ENCODE assay signal across 14 cellular contexts in the genomic region with DNA sequence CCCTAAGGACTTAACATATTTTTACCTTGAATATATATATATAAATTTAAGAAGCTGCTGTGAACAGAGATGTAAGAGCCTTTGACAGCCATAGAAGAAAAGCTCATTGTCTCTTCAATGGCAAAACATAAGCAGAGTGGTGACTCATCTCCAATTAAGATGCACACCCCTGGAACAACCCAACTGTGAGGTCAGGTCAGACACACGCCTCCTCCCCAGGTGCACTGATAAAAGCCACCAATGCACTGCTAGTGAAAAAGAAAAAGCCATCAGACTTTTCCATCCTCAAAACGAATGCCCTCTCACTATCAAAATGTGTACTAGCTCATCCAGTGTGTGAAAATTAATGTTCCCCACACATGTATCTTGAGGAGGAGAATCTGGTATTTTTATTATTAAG.
DNase-seq lines count a peak whose midpoint lies in the region; ATAC-seq, FAIRE-seq and TF ChIP-seq lines count a peak whose summit lies in the region.
"Had no signal": no experiment of that assay in that cellular context is flagged by ENCODE, and none has a peak within 500 bp of the region (broad histone marks: within the 10 kb centered on the region; RNA-seq: fewer than 3 reads in every experiment).

No MANE protein-coding gene starts in this region.

- H3K4me2 ChIP-seq in keratinocyte (ENCODE audit: control insufficient read depth, extremely low read depth, insufficient read depth, low read depth, low read length) = no peak overlapping the region
- H3K4me2 ChIP-seq in GM23338 = no peak overlapping the region

- DNase-seq in COLO829 (ENCODE audit: low spot score) (peak; percentile 66), SW480 (ENCODE audit: low spot score) (peak; percentile 88), keratinocyte (ENCODE audit: low read depth, low spot score) (no peak), SHP77 (lab: John Stamatoyannopoulos, UW) (no peak), thyroid gland (no peak), GM23338 (ENCODE audit: low spot score) (no peak)
- DNase-seq: activated CD4-positive, alpha-beta T cell treated with anti-CD3 and anti-CD28 coated beads, Interleukin-2, amount 50 U/mL, for 4 hours; activated T-cell treated with anti-CD3 and anti-CD28 coated beads, Interleukin-2, amount 50 U/mL, for 4 hours; effector CD4-positive, alpha-beta T cell; naive thymus-derived CD4-positive, alpha-beta T cell had no signal

- H3K4me1 Mint-ChIP-seq in GM23338 = peaks cover 17% of the 10 kb centered on the region; the same call in 2 of the 3 replicates

- H3K27me3 Mint-ChIP-seq in GM23338 (ENCODE audit: insufficient read depth, low read depth, poor library complexity) = peaks cover 2% of the 10 kb centered on the region
- H3K27me3 Mint-ChIP-seq: activated naive CD8-positive, alpha-beta T cell had no signal

- H3K27ac ChIP-seq in HEK293 (ENCODE audit: extremely low read depth, low read depth, low read length) (no peak overlapping the region), keratinocyte (ENCODE audit: control insufficient read depth, insufficient read depth, low read length) (no peak overlapping the region), thyroid gland (no peak overlapping the region), GM23338 (ENCODE audit: low read depth) (no peak overlapping the region)

- no peak overlapping the region for H3K4me3 ChIP-seq in HEK293 (ENCODE audit: low read depth, low read length)
- H3K4me3 ChIP-seq in keratinocyte (ENCODE audit: control insufficient read depth in 2 of 3, extremely low read depth in 1 of 3, insufficient read depth in 2 of 3, low read depth in 1 of 3, low read length in 3 of 3) = no peak overlapping the region
- H3K4me3 ChIP-seq in thyroid gland (replicated peaks in 1 of 3) = no peak overlapping the region
- H3K4me3 ChIP-seq in GM23338 = no peak overlapping the region

- ATAC-seq in GM19324 (IDR thresholded peaks at IDR 0.05; ENCODE audit: low FRiP score, unreplicated experiment) (no peak), GM23338 (no peak)
- ATAC-seq: activated T-cell treated with anti-CD3 and anti-CD28 coated beads, Interleukin-2, amount 50 U/mL, for 4 hours; naive thymus-derived CD4-positive, alpha-beta T cell had no signal

- H3K27me3 ChIP-seq in keratinocyte (ENCODE audit: control insufficient read depth, extremely low read depth, insufficient read depth, low read length) (no peaks in the 10 kb centered on the region), thyroid gland (no peaks in the 10 kb centered on the region), GM23338 (ENCODE audit: insufficient read depth) (no peaks in the 10 kb centered on the region)

- peaks cover 6% of the 10 kb centered on the region; the same call in 2 of the 3 replicates for H3K36me3 Mint-ChIP-seq in GM23338 (ENCODE audit: low read depth)

- no peaks in the 10 kb centered on the region for H3K9me3 ChIP-seq in HEK293 (ENCODE audit: control insufficient read depth, insufficient read depth, low read depth, low read length)
- H3K9me3 ChIP-seq in keratinocyte (ENCODE audit: control insufficient read depth, low read depth, low read length) = no peaks in the 10 kb centered on the region
- no peaks in the 10 kb centered on the region for H3K9me3 ChIP-seq in thyroid gland

- intact Hi-C loops in thyroid gland (cut with DNase I) = no loop called here

- H4K20me1 ChIP-seq in keratinocyte (ENCODE audit: control insufficient read depth, extremely low read depth, insufficient read depth, low read length) (no peaks in the 10 kb centered on the region), GM23338 (replicated peaks; ENCODE audit: insufficient read depth) (no peaks in the 10 kb centered on the region)

- H3K9ac ChIP-seq in keratinocyte (ENCODE audit: control insufficient read depth, extremely low read depth, insufficient read depth, low read length) = no peak overlapping the region

- H3K9me1 ChIP-seq in keratinocyte (ENCODE audit: control insufficient read depth, extremely low read depth, insufficient read depth, low read length) = no peaks in the 10 kb centered on the region

- peaks cover 3% of the 10 kb centered on the region; the same call in 2 of the 3 replicates for H3K9me3 Mint-ChIP-seq in GM23338

- no peaks in the 10 kb centered on the region for H3K79me2 ChIP-seq in keratinocyte (ENCODE audit: control insufficient read depth, insufficient read depth, low read length)
- H3K79me2 ChIP-seq in GM23338 (replicated peaks; ENCODE audit: insufficient read depth) = peaks cover 10% of the 10 kb centered on the region; the same call in 1 of the 2 replicates

- H3K4me1 ChIP-seq in HEK293 (ENCODE audit: control insufficient read depth, insufficient read depth, low read length) = peaks cover 11% of the 10 kb centered on the region
- H3K4me1 ChIP-seq in keratinocyte (ENCODE audit: control insufficient read depth, extremely low read depth, insufficient read depth, low read length) = no peaks in the 10 kb centered on the region
- no peaks in the 10 kb centered on the region for H3K4me1 ChIP-seq in thyroid gland
- H3K4me1 ChIP-seq in GM23338 (ENCODE audit: insufficient read depth) = no peaks in the 10 kb centered on the region

- H3F3A ChIP-seq in GM23338 (replicated peaks; ENCODE audit: low read depth) = no peaks in the 10 kb centered on the region

- TF ChIP-seq POLR2A in thyroid gland (IDR thresholded peaks at IDR 0.05) = no peak

- TF ChIP-seq CTCF in HEK293 (tag by site-specific recombination; IDR thresholded peaks at IDR 0.05) (no peak), keratinocyte (optimal IDR thresholded peaks at IDR 0.05 in 1 of 3, IDR thresholded peaks at IDR 0.05 in 1 of 3, conservative IDR thresholded peaks at IDR 0.05 in 1 of 3; ENCODE audit: extremely low read depth in 1 of 3, insufficient read depth in 2 of 3, low read length in 3 of 3) (no peak), thyroid gland (IDR thresholded peaks at IDR 0.05) (no peak), GM23338 (conservative IDR thresholded peaks at IDR 0.05; ENCODE audit: low read depth in 2 of 2) (no peak)

- dilution Hi-C loops in keratinocyte (cut with MboI; ENCODE audit: extremely low pct_ligation_motif_present, low sequenced_read_pairs) = no loop called here

- CTCF ChIA-PET in HEK293 (lab: Yijun Ruan, JAX) = interaction anchor here (0.6 to 1.2 kb wide), 7 partner anchors 9 to 189 kb away, joined by 3 to 4 read pairs (median 3); no protein-coding TSS in a partner anchor

- 88 to 91% methylated on average over 2 of the region's 2 CpGs for WGBS in thyroid gland, 2 donors

- no peaks in the 10 kb centered on the region for H3K9me2 ChIP-seq in GM23338 (ENCODE audit: insufficient read depth)

- H2AFZ ChIP-seq in keratinocyte (ENCODE audit: control insufficient read depth, low read length) (no peak overlapping the region), GM23338 (no peak overlapping the region)

- POLR2A ChIA-PET in HEK293 (lab: Yijun Ruan, JAX) = interaction anchor here (0.8 to 1.6 kb wide), 3 partner anchors 29 to 136 kb away, joined by 3 to 4 read pairs (median 3); a partner anchor contains a TSS

- H3K36me3 ChIP-seq in HEK293 (ENCODE audit: control insufficient read depth in 2 of 2, insufficient read depth in 1 of 2, low read length in 2 of 2) = peaks cover 0 to 5% of the 10 kb centered on the region in 2 experiments; a peak in 1 of 3 replicates
- H3K36me3 ChIP-seq in keratinocyte (ENCODE audit: control insufficient read depth in 2 of 2, extremely low read depth in 1 of 2, insufficient read depth in 2 of 2, low read length in 2 of 2) = no peaks in the 10 kb centered on the region
- no peaks in the 10 kb centered on the region for H3K36me3 ChIP-seq in thyroid gland
- no peaks in the 10 kb centered on the region; the same call in 1 of the 2 replicates for H3K36me3 ChIP-seq in GM23338 (ENCODE audit: insufficient read depth)

- H3K4me3 Mint-ChIP-seq in GM23338 = no peak overlapping the region
- H3K4me3 Mint-ChIP-seq: activated naive CD8-positive, alpha-beta T cell; activated T-cell treated with anti-CD3 and anti-CD28 coated beads, Interleukin-2, amount 50 U/mL, for 4 hours; naive thymus-derived CD4-positive, alpha-beta T cell had no signal

- FAIRE-seq in keratinocyte (lab: Jason Lieb, UNC) = peak; percentile 23
- FAIRE-seq: TTC549 had no signal

- no peak overlapping the region; the same call in 1 of the 2 replicates for H3K27ac Mint-ChIP-seq in GM23338
- H3K27ac Mint-ChIP-seq: activated naive CD8-positive, alpha-beta T cell; naive thymus-derived CD4-positive, alpha-beta T cell had no signal

TF ChIP-seq in HEK293, 187 proteins besides CTCF, POLR2A, EP300 and RAD21 (continues in another document):
- TF ChIP-seq KLF10 (tag by site-specific recombination; IDR thresholded peaks at IDR 0.05) (peak; percentile 80), ZNF37A (tag by site-specific recombination; IDR thresholded peaks at IDR 0.05) (no peak), ZNF266 (tag by site-specific recombination; IDR thresholded peaks at IDR 0.05; ENCODE audit: low read depth) (no peak), ZNF514 (tag by site-specific recombination; IDR thresholded peaks at IDR 0.05) (no peak)
- TF ChIP-seq, protein P1, sequence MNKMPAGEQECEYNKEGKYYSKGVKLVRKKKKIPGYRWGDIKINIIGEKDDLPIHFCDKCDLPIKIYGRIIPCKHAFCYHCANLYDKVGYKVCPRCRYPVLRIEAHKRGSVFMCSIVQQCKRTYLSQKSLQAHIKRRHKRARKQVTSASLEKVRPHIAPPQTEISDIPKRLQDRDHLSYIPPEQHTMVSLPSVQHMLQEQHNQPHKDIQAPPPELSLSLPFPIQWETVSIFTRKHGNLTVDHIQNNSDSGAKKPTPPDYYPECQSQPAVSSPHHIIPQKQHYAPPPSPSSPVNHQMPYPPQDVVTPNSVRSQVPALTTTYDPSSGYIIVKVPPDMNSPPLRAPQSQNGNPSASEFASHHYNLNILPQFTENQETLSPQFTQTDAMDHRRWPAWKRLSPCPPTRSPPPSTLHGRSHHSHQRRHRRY (tag by site-specific recombination; IDR thresholded peaks at IDR 0.05) = no peak

TF ChIP-seq in GM23338, 12 proteins besides CTCF, POLR2A, EP300 and RAD21:
- no peak for TF ChIP-seq POLR2AphosphoS5 (IDR thresholded peaks at IDR 0.05; ENCODE audit: low read depth)
- no peak for TF ChIP-seq ZNF114 (CRISPR knock-in tag; IDR thresholded peaks at IDR 0.05)
- no peak for TF ChIP-seq EZH2 (IDR thresholded peaks at IDR 0.05; ENCODE audit: low read depth, unreplicated experiment)
- TF ChIP-seq EZH2phosphoT487 (IDR thresholded peaks at IDR 0.05; ENCODE audit: unreplicated experiment) = no peak

Comparison
In these comparisons a context has a peak if more than half of its experiments do, and no peak if none do; other contexts are left out.
1. DNase-seq: peak in COLO829 (single experiment) and SW480 (single experiment); none in keratinocyte (single experiment), SHP77 (0 of 2), thyroid gland (0 of 2) and GM23338 (single experiment).